ENCODE assay signal across 27 cellular contexts in genomic region chr17:45266372-45266926, GRCh38. TPM values are rescaled to one million over a fixed set of nuclear protein-coding genes. Genes with fewer than 3 reads are reported as not detected.
A peak's percentile ranks its signal among the peaks of the same experiment; 100 is the strongest.
DNase-seq lines count a peak whose midpoint lies in the region; ATAC-seq, FAIRE-seq and TF ChIP-seq lines count a peak whose summit lies in the region.
"Had no signal": no experiment of that assay in that cellular context is flagged by ENCODE, and none has a peak within 500 bp of the region (broad histone marks: within the 10 kb centered on the region; RNA-seq: fewer than 3 reads in every experiment).

No MANE protein-coding gene starts in this region.

- H3K27ac ChIP-seq in kidney (ENCODE audit: low read depth in 2 of 2, low read length in 2 of 2) (no peak overlapping the region), small intestine (ENCODE audit: low read depth in 1 of 2, low read length in 1 of 2) (peak overlapping the region; percentile 38 to 69)
- H3K27ac ChIP-seq: parathyroid adenoma, spleen had no signal

- H3K4me1 ChIP-seq in kidney (ENCODE audit: control insufficient read depth in 1 of 2, insufficient read depth in 1 of 2, low read depth in 1 of 2, low read length in 2 of 2) (peaks cover 0 to 10% of the 10 kb centered on the region in 2 donors), small intestine (ENCODE audit: control insufficient read depth in 2 of 2, insufficient read depth in 1 of 2, low read depth in 1 of 2, low read length in 1 of 2) (peaks cover 12 to 23% of the 10 kb centered on the region in 2 donors)

- peaks cover 91% of the 10 kb centered on the region for H3K36me3 Mint-ChIP-seq in activated T-cell treated with anti-CD3 and anti-CD28 coated beads, Interleukin-2, amount 50 U/mL, for 24 hours (ENCODE audit: low read depth)
- peaks cover 19% of the 10 kb centered on the region for H3K36me3 Mint-ChIP-seq in activated T-cell treated with anti-CD3 and anti-CD28 coated beads, Interleukin-2, amount 50 U/mL, for 4 hours (ENCODE audit: insufficient read depth)
- H3K36me3 Mint-ChIP-seq: natural killer cell had no signal

- no peak for ATAC-seq in activated T-cell treated with anti-CD3 and anti-CD28 coated beads, Interleukin-2, amount 50 U/mL, for 4 hours
- ATAC-seq: CD8-positive, alpha-beta T cell; natural killer cell had no signal

- H3K9me3 Mint-ChIP-seq in activated T-cell treated with anti-CD3 and anti-CD28 coated beads, Interleukin-2, amount 50 U/mL, for 24 hours: no peaks in the 10 kb centered on the region
- H3K9me3 Mint-ChIP-seq in activated T-cell treated with anti-CD3 and anti-CD28 coated beads, Interleukin-2, amount 50 U/mL, for 4 hours: no peaks in the 10 kb centered on the region
- H3K9me3 Mint-ChIP-seq: CD8-positive, alpha-beta T cell; natural killer cell had no signal

- DNase-seq in activated T-cell treated with anti-CD3 and anti-CD28 coated beads, Interleukin-2, amount 50 U/mL, for 24 hours: no peak
- no peak for DNase-seq in activated T-cell treated with anti-CD3 and anti-CD28 coated beads, Interleukin-2, amount 50 U/mL, for 4 hours
- no peak for DNase-seq in HTR-8/SVneo (ENCODE audit: insufficient read length, low spot score)
- DNase-seq in kidney: peak; percentile 59
- DNase-seq in small intestine: no peak
- DNase-seq in DMS114 treated with DMSO at 0.1 percent for 48 hours (lab: John Stamatoyannopoulos, UW; ENCODE audit: unreplicated experiment): no peak
- no peak for DNase-seq in DMS79 (lab: John Stamatoyannopoulos, UW)
- no peak for DNase-seq in activated effector memory CD4-positive, alpha-beta T cell treated with anti-CD3 and anti-CD28 coated beads, Interleukin-2, amount 50 U/mL, for 16 hours
- DNase-seq: activated CD4-positive, alpha-beta T cell treated with anti-CD3 and anti-CD28 coated beads for 48 hours; amygdala; CD8-positive, alpha-beta T cell; natural killer cell; NCI-H187 treated with DMSO at 0.1 percent for 48 hours; NCI-H774; SHP77; spleen; stimulated activated CD4-positive, alpha-beta T cell treated with anti-CD3 and anti-CD28 coated beads, Interleukin-4, amount 100 ng/mL, for 4 hours; substantia nigra had no signal

- no peak overlapping the region for H3K4me3 ChIP-seq in kidney (ENCODE audit: low read length in 2 of 2)
- no peak overlapping the region for H3K4me3 ChIP-seq in small intestine (ENCODE audit: low read depth in 1 of 2, low read length in 2 of 2)
- H3K4me3 ChIP-seq: spleen had no signal

- H3K9me3 ChIP-seq in kidney (ENCODE audit: control insufficient read depth in 1 of 2, low read length in 2 of 2) (no peaks in the 10 kb centered on the region), small intestine (ENCODE audit: control insufficient read depth, low read depth) (no peaks in the 10 kb centered on the region)
- H3K9me3 ChIP-seq: spleen had no signal

- 92 to 93% (median 92%) methylated on average over 13 of the region's 13 CpGs for WGBS in small intestine, 3 donors

- TF ChIP-seq CTCF in kidney (IDR thresholded peaks at IDR 0.05; ENCODE audit: borderline replicate concordance, extremely low read depth, insufficient read depth): no peak

- H3K27me3 ChIP-seq in small intestine (ENCODE audit: control insufficient read depth in 2 of 2, insufficient read depth in 2 of 2, low read length in 2 of 2): no peaks in the 10 kb centered on the region
- H3K27me3 ChIP-seq: spleen had no signal

- peak overlapping the region; percentile 80 for H3K27ac Mint-ChIP-seq in activated T-cell treated with anti-CD3 and anti-CD28 coated beads, Interleukin-2, amount 50 U/mL, for 24 hours
- H3K27ac Mint-ChIP-seq: CD8-positive, alpha-beta T cell; natural killer cell had no signal

- H3K4me3 Mint-ChIP-seq in activated T-cell treated with anti-CD3 and anti-CD28 coated beads, Interleukin-2, amount 50 U/mL, for 24 hours: no peak overlapping the region
- H3K4me3 Mint-ChIP-seq in activated T-cell treated with anti-CD3 and anti-CD28 coated beads, Interleukin-2, amount 50 U/mL, for 4 hours: no peak overlapping the region
- H3K4me3 Mint-ChIP-seq: CD8-positive, alpha-beta T cell; natural killer cell had no signal

- intact Hi-C loops in kidney (cut with DNase I): no loop called here

- peaks cover 54% of the 10 kb centered on the region for H3K4me1 Mint-ChIP-seq in activated T-cell treated with anti-CD3 and anti-CD28 coated beads, Interleukin-2, amount 50 U/mL, for 24 hours (ENCODE audit: low read depth)
- H3K4me1 Mint-ChIP-seq in activated T-cell treated with anti-CD3 and anti-CD28 coated beads, Interleukin-2, amount 50 U/mL, for 4 hours (ENCODE audit: low read depth): peaks cover 31% of the 10 kb centered on the region

- no peaks in the 10 kb centered on the region for H3K27me3 Mint-ChIP-seq in activated T-cell treated with anti-CD3 and anti-CD28 coated beads, Interleukin-2, amount 50 U/mL, for 24 hours
- H3K27me3 Mint-ChIP-seq in activated T-cell treated with anti-CD3 and anti-CD28 coated beads, Interleukin-2, amount 50 U/mL, for 4 hours (ENCODE audit: low read depth): no peaks in the 10 kb centered on the region

- FAIRE-seq in HTR-8/SVneo (lab: Jason Lieb, UNC): peak; percentile 33
- no peak for FAIRE-seq in kidney (lab: Jason Lieb, UNC)
- no peak for FAIRE-seq in small intestine (lab: Jason Lieb, UNC)
- FAIRE-seq: A204.1, frontal cortex, GM12891, H1, urothelium cell line had no signal

- H3K9ac ChIP-seq in kidney (ENCODE audit: low read length in 2 of 2): no peak overlapping the region
- H3K9ac ChIP-seq: parathyroid adenoma had no signal

- H3K36me3 ChIP-seq in kidney (ENCODE audit: control insufficient read depth in 1 of 2, insufficient read depth in 2 of 2, low read length in 2 of 2): peaks cover 42 to 60% of the 10 kb centered on the region in 2 donors
- peaks cover 15 to 21% of the 10 kb centered on the region in 2 donors for H3K36me3 ChIP-seq in small intestine (ENCODE audit: control insufficient read depth in 2 of 2, insufficient read depth in 2 of 2, low read length in 2 of 2)

RNA-seq across cellular contexts. Expression of gene SPATA32, which starts 4.6 kb away (rescaled TPM):
- under 1 TPM; 0.25 to 0.63 (median 0.27) TPM for total RNA-seq in activated T-cell treated with anti-CD3 and anti-CD28 coated beads, Interleukin-2, amount 50 U/mL, for 4 hours
- total RNA-seq in kidney: not detected
- polyA plus RNA-seq in kidney (ENCODE audit: insufficient read depth, low read depth, low replicate concordance) (not detected), small intestine (under 1 TPM in 1 of 3 donors, not detected in 2; 0.04 TPM)
- total RNA-seq: cardiac septum, epithelial cell of proximal tubule, frontal cortex, H1, kidney epithelial cell had no signal

RNA-seq across cellular contexts. Expression of gene FMNL1, which starts 44.8 kb away (rescaled TPM):
- total RNA-seq in activated T-cell treated with anti-CD3 and anti-CD28 coated beads, Interleukin-2, amount 50 U/mL, for 4 hours: 100 to 1,000 TPM; 141 to 190 (median 158) TPM
- 32.9 TPM for total RNA-seq in kidney
- polyA plus RNA-seq in kidney (ENCODE audit: insufficient read depth, low read depth, low replicate concordance) (2.3 TPM), small intestine (10 to 100 TPM in 1 of 3 donors, 1 to 10 TPM in 2; 3.1 to 15.4 (median 8.3) TPM)

RNA-seq across cellular contexts. Expression of gene MAP3K14, which starts 50.4 kb away (rescaled TPM):
- total RNA-seq in activated T-cell treated with anti-CD3 and anti-CD28 coated beads, Interleukin-2, amount 50 U/mL, for 4 hours: 10 to 100 TPM; 76.3 to 88.2 (median 85.8) TPM
- 24.5 TPM for total RNA-seq in kidney
- polyA plus RNA-seq in kidney (ENCODE audit: insufficient read depth, low read depth, low replicate concordance) (7.6 TPM), small intestine (10 to 100 TPM; 10.8 to 19.2 (median 11.3) TPM)

Comparison
In these comparisons a context has a peak if more than half of its experiments do, and no peak if none do; other contexts are left out.
1. H3K27ac ChIP-seq: peak in small intestine (2 of 2); none in kidney (0 of 2).